ENCODE assay signal across 9 cellular contexts in genomic region chr1:18923721-18924610, GRCh38. TPM values are rescaled to one million over a fixed set of nuclear protein-coding genes. Genes with fewer than 3 reads are reported as not detected.
A peak's percentile ranks its signal among the peaks of the same experiment; 100 is the strongest.
DNase-seq lines count a peak whose midpoint lies in the region; ATAC-seq and TF ChIP-seq lines count a peak whose summit lies in the region.
"Had no signal": no experiment of that assay in that cellular context is flagged by ENCODE, and none has a peak within 500 bp of the region (broad histone marks: within the 10 kb centered on the region; RNA-seq: fewer than 3 reads in every experiment).

No MANE protein-coding gene starts in this region.

- TF ChIP-seq EP300 in gastroesophageal sphincter (IDR thresholded peaks at IDR 0.05): no peak

- H3K4me1 Mint-ChIP-seq in T-cell: peaks cover 59 to 73% (median 70%) of the 10 kb centered on the region in 3 donors
- H3K4me1 Mint-ChIP-seq in stimulated activated naive CD8-positive, alpha-beta T cell treated with anti-CD3 and anti-CD28 coated beads, Interleukin-15, amount 100 ng/mL, for 72 hours: peaks cover 74% of the 10 kb centered on the region

- TF ChIP-seq CTCF in gastroesophageal sphincter (IDR thresholded peaks at IDR 0.05): no peak

- peaks cover 8% of the 10 kb centered on the region for H3K36me3 Mint-ChIP-seq in T-cell

- peak overlapping the region; percentile 83 to 84 for H3K27ac Mint-ChIP-seq in T-cell
- H3K27ac Mint-ChIP-seq in stimulated activated naive CD8-positive, alpha-beta T cell treated with anti-CD3 and anti-CD28 coated beads, Interleukin-15, amount 100 ng/mL, for 72 hours: no peak overlapping the region

- POLR2A ChIA-PET in T-cell (lab: Charles Lee): interaction anchor here (0.6 to 0.9 kb wide), 3 partner anchors 16 to 246 kb away, joined by 3 to 5 read pairs (median 4); partner anchors contain the start of gene IFFO2 (in 1 of the 2)

- no peak overlapping the region for H3K4me3 ChIP-seq in gastroesophageal sphincter

- H3K36me3 ChIP-seq in gastroesophageal sphincter: peaks cover 0 to 19% of the 10 kb centered on the region in 2 donors

- H3K27me3 ChIP-seq in gastroesophageal sphincter: no peaks in the 10 kb centered on the region

- peak overlapping the region in 3 of 4 donors; percentile 86 to 94 (median 91) for H3K27ac ChIP-seq in gastroesophageal sphincter
- H3K27ac ChIP-seq: 22Rv1 had no signal

- H3K27me3 Mint-ChIP-seq in T-cell: no peaks in the 10 kb centered on the region
- no peaks in the 10 kb centered on the region for H3K27me3 Mint-ChIP-seq in stimulated activated naive CD8-positive, alpha-beta T cell treated with anti-CD3 and anti-CD28 coated beads, Interleukin-15, amount 100 ng/mL, for 72 hours

- H3K9me3 ChIP-seq in gastroesophageal sphincter: no peaks in the 10 kb centered on the region

- peak overlapping the region; percentile 28 to 67 (median 53) for H3K4me3 Mint-ChIP-seq in T-cell
- H3K4me3 Mint-ChIP-seq in stimulated activated naive CD8-positive, alpha-beta T cell treated with anti-CD3 and anti-CD28 coated beads, Interleukin-15, amount 100 ng/mL, for 72 hours: peak overlapping the region; percentile 35 to 54

- ATAC-seq in T-cell (replicated peaks in 1 of 4) (no peak), gastroesophageal sphincter (no peak), GM21447 (IDR thresholded peaks at IDR 0.05; ENCODE audit: unreplicated experiment) (no peak), HG03175 (IDR thresholded peaks at IDR 0.05; ENCODE audit: unreplicated experiment) (no peak), GM18858 (IDR thresholded peaks at IDR 0.05; ENCODE audit: unreplicated experiment) (no peak)
- ATAC-seq in stimulated activated naive CD8-positive, alpha-beta T cell treated with anti-CD3 and anti-CD28 coated beads, Interleukin-15, amount 100 ng/mL, for 72 hours: no peak

- no peaks in the 10 kb centered on the region for H3K9me3 Mint-ChIP-seq in T-cell
- no peaks in the 10 kb centered on the region for H3K9me3 Mint-ChIP-seq in stimulated activated naive CD8-positive, alpha-beta T cell treated with anti-CD3 and anti-CD28 coated beads, Interleukin-15, amount 100 ng/mL, for 72 hours

- DNase-seq in DMS 273 (lab: John Stamatoyannopoulos, UW; ENCODE audit: unreplicated experiment) (peak; percentile 82), DMS 273 treated with DMSO at 0.1 percent for 48 hours (lab: John Stamatoyannopoulos, UW) (no peak), T-cell (peak in 4 of 34 experiments; percentile 15 to 18 (median 17))
- DNase-seq in stimulated activated naive CD8-positive, alpha-beta T cell treated with anti-CD3 and anti-CD28 coated beads, Interleukin-15, amount 100 ng/mL, for 72 hours: no peak

- no peak for TF ChIP-seq POLR2A in gastroesophageal sphincter (IDR thresholded peaks at IDR 0.05)

- 0 to 27% methylated on average over 1 to 5 of the region's 21 CpGs for WGBS in gastroesophageal sphincter (ENCODE audit: low coverage in 1 of 2), 2 donors

- CTCF ChIA-PET in T-cell (lab: Charles Lee): interaction anchor here (0.6 to 1.3 kb wide), 9 partner anchors 11 to 51 kb away, joined by 3 to 4 read pairs (median 3); no protein-coding TSS in a partner anchor

- peaks cover 6 to 76% (median 46%) of the 10 kb centered on the region in 3 donors for H3K4me1 ChIP-seq in gastroesophageal sphincter

RNA-seq across cellular contexts. Expression of gene ALDH4A1, which starts 21.6 kb away (rescaled TPM):
- total RNA-seq in T-cell (1 to 10 TPM in 4 of 5 donors, under 1 TPM in 1; 0.85 to 2.8 (median 2.2) TPM), gastroesophageal sphincter (10 to 100 TPM; 19.9 to 24.8 (median 22.5) TPM)

RNA-seq across cellular contexts. Expression of gene IFFO2, which starts 32.5 kb away (rescaled TPM):
- total RNA-seq in T-cell (10 to 100 TPM; 36.0 to 76.2 (median 37.7) TPM), gastroesophageal sphincter (10 to 100 TPM in 3 of 4 donors, 1 to 10 TPM in 1; 9.3 to 18.4 (median 12.7) TPM)

Comparison
In these comparisons a context has a peak if more than half of its experiments do, and no peak if none do; other contexts are left out.
1. H3K27ac Mint-ChIP-seq: peak in T-cell (2 of 2); none in stimulated activated naive CD8-positive, alpha-beta T cell treated with anti-CD3 and anti-CD28 coated beads, Interleukin-15, amount 100 ng/mL, for 72 hours (0 of 2).
2. RNA of gene ALDH4A1, which starts 21.6 kb away (total RNA-seq): 19.9 to 24.8 TPM in gastroesophageal sphincter; 0.85 to 2.8 TPM in T-cell; every median in the first group is over 4 times any median in the second.